ENCODE assay signal across 8 cellular contexts in the genomic region with DNA sequence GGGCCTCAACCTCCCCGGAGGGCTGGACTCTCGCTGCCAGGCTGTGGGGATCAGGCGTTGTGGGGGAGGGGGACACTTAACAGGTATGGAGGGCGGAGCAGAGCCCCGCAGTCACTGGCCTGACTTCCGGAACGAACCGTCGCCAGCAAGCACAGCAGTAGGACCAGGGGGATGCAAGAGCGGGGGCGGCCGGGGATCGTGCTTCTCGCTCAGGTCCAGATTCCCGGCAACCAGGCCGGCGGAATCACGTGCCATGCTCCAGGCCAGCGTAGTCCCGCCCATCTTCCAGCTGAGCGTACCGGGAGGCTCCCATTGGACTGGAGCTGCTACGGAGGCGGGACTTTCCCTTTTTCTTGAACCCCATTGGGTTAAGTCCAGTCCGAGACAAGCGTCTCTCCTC. TPM values are rescaled to one million over a fixed set of nuclear protein-coding genes. Genes with fewer than 3 reads are reported as not detected.
DNase-seq lines count a peak whose midpoint lies in the region; ATAC-seq, FAIRE-seq and TF ChIP-seq lines count a peak whose summit lies in the region.

No MANE protein-coding gene starts in this region.

- no peak overlapping the region for H2BK15ac ChIP-seq in mesendoderm (replicated peaks; ENCODE audit: low read depth)

- no peaks in the 10 kb centered on the region for H3K27me3 Mint-ChIP-seq in T-helper 17 cell
- no peaks in the 10 kb centered on the region for H3K27me3 Mint-ChIP-seq in central memory CD8-positive, alpha-beta T cell

- no peak for TF ChIP-seq CTCF in thyroid gland (IDR thresholded peaks at IDR 0.05)

- H3K27ac ChIP-seq in mesendoderm (ENCODE audit: low read depth, low read length) (no peak overlapping the region), thyroid gland (no peak overlapping the region)

- no peak overlapping the region for H4K8ac ChIP-seq in mesendoderm (ENCODE audit: low read depth, low read length)

- peaks cover 19% of the 10 kb centered on the region for H3K4me1 Mint-ChIP-seq in T-helper 17 cell
- H3K4me1 Mint-ChIP-seq in central memory CD8-positive, alpha-beta T cell = peaks cover 33% of the 10 kb centered on the region

- DNase-seq in GM04504 (ENCODE audit: low read depth) (peak; percentile 48), T-helper 17 cell (peak; percentile 49 to 66 (median 52)), mesendoderm (peak; percentile 64), thyroid gland (peak; percentile 58 to 92), dedifferentiated amniotic fluid mesenchymal stem cell (ENCODE audit: extremely low spot score) (no peak), RCC 7860 (ENCODE audit: low spot score) (no peak)
- peak in 1 of 2 donors; percentile 64 for DNase-seq in central memory CD8-positive, alpha-beta T cell (ENCODE audit: low spot score in 2 of 2)

- H2AK5ac ChIP-seq in mesendoderm (ENCODE audit: low read length) = no peak overlapping the region

- no peak overlapping the region for H3K4ac ChIP-seq in mesendoderm (ENCODE audit: low read depth, low read length)

- H3K79me1 ChIP-seq in mesendoderm (ENCODE audit: low read length) = no peaks in the 10 kb centered on the region

- H3K36me3 ChIP-seq in mesendoderm (ENCODE audit: control insufficient read depth, insufficient read depth, low read length) = no peaks in the 10 kb centered on the region
- no peaks in the 10 kb centered on the region for H3K36me3 ChIP-seq in thyroid gland

- TF ChIP-seq POLR2A in thyroid gland (IDR thresholded peaks at IDR 0.05) = peak in 1 of 2 donors; percentile 32

- H3K23ac ChIP-seq in mesendoderm (ENCODE audit: low read length) = no peak overlapping the region

- no peak overlapping the region for H4K5ac ChIP-seq in mesendoderm (ENCODE audit: low read length)

- no peak overlapping the region for H3K9ac ChIP-seq in mesendoderm (ENCODE audit: low read length)

- WGBS in mesendoderm (ENCODE audit: extremely low coverage, insufficient coverage, low lambda C conversion rate) = no CpG with 5 or more reads among the region's 26 CpGs
- 19 to 74% methylated on average over 15 to 19 of the region's 26 CpGs for WGBS in thyroid gland, 2 donors

- no peak overlapping the region for H3K27ac Mint-ChIP-seq in T-helper 17 cell
- peak overlapping the region; percentile 65 for H3K27ac Mint-ChIP-seq in central memory CD8-positive, alpha-beta T cell (ENCODE audit: low read depth)

- no peaks in the 10 kb centered on the region for H3K4me1 ChIP-seq in mesendoderm (ENCODE audit: control insufficient read depth, low read depth, low read length)
- H3K4me1 ChIP-seq in thyroid gland = no peaks in the 10 kb centered on the region

- H3K4me2 ChIP-seq in mesendoderm (ENCODE audit: low read length) = no peak overlapping the region

- H3K4me3 ChIP-seq in mesendoderm (ENCODE audit: low read length) (no peak overlapping the region), thyroid gland (replicated peaks in 1 of 3) (peak overlapping the region in 1 of 3 donors; percentile 51)

- intact Hi-C loops in thyroid gland (cut with DNase I) = no loop called here

- no peaks in the 10 kb centered on the region for H3K27me3 ChIP-seq in mesendoderm (ENCODE audit: insufficient read depth, low read length, poor library complexity)
- no peaks in the 10 kb centered on the region for H3K27me3 ChIP-seq in thyroid gland

- peak overlapping the region; percentile 86 for H3K4me3 Mint-ChIP-seq in T-helper 17 cell
- H3K4me3 Mint-ChIP-seq in central memory CD8-positive, alpha-beta T cell = peak overlapping the region; percentile 84

- H3K36me3 Mint-ChIP-seq in T-helper 17 cell (ENCODE audit: low read depth) = no peaks in the 10 kb centered on the region
- H3K36me3 Mint-ChIP-seq in central memory CD8-positive, alpha-beta T cell (ENCODE audit: insufficient read depth) = peaks cover 2% of the 10 kb centered on the region

- ATAC-seq in T-helper 17 cell (peak; percentile 99), GM21619 (IDR thresholded peaks at IDR 0.05; ENCODE audit: unreplicated experiment) (no peak)
- peak; percentile 89 for ATAC-seq in central memory CD8-positive, alpha-beta T cell (replicated peaks; ENCODE audit: extremely low read depth, poor library complexity, severe bottlenecking)

- H2BK5ac ChIP-seq in mesendoderm (ENCODE audit: low read length) = no peak overlapping the region

- H3K9me3 ChIP-seq in T-helper 17 cell (ENCODE audit: control insufficient read depth, low read length, poor library complexity, severe bottlenecking) (no peaks in the 10 kb centered on the region), thyroid gland (no peaks in the 10 kb centered on the region)

- H3K79me2 ChIP-seq in mesendoderm (ENCODE audit: control insufficient read depth, insufficient read depth, low read length) = no peaks in the 10 kb centered on the region

- no peak overlapping the region for H3K18ac ChIP-seq in mesendoderm (ENCODE audit: low read length)

- no peak overlapping the region for H2BK120ac ChIP-seq in mesendoderm (ENCODE audit: low read depth, low read length)

- FAIRE-seq in RCC 7860 (lab: Jason Lieb, UNC) = no peak

- H3K9me3 Mint-ChIP-seq in central memory CD8-positive, alpha-beta T cell = no peaks in the 10 kb centered on the region

- no peak overlapping the region for H3K56ac ChIP-seq in mesendoderm (ENCODE audit: low read length)

RNA-seq across cellular contexts. Expression of gene POU5F1, which starts 10.0 kb away (rescaled TPM):
- not detected for total RNA-seq in T-helper 17 cell
- 2,778 TPM for polyA plus RNA-seq in mesendoderm (2013, experiment 1 of 2)
- polyA plus RNA-seq in mesendoderm (2013, experiment 2 of 2) = 2,807 TPM
- 1 to 10 TPM in 1 of 4 donors, not detected in 3; 1.0 TPM for total RNA-seq in thyroid gland

RNA-seq across cellular contexts. Expression of gene TCF19, which starts 22.1 kb away (rescaled TPM):
- total RNA-seq in T-helper 17 cell (1 to 10 TPM; 3.7 to 4.1 TPM), thyroid gland (1 to 10 TPM; 1.2 to 4.9 (median 3.2) TPM)
- 12.1 TPM for polyA plus RNA-seq in mesendoderm (2013, experiment 1 of 2)
- polyA plus RNA-seq in mesendoderm (2013, experiment 2 of 2) = 12.5 TPM

RNA-seq across cellular contexts. Expression of gene CCHCR1, which starts 22.9 kb away (rescaled TPM):
- 10 to 100 TPM; 17.9 to 18.0 TPM for total RNA-seq in T-helper 17 cell
- polyA plus RNA-seq in mesendoderm (2013, experiment 1 of 2) = 9.5 TPM
- 9.5 TPM for polyA plus RNA-seq in mesendoderm (2013, experiment 2 of 2)
- 10 to 100 TPM; 15.8 to 20.0 (median 17.0) TPM for total RNA-seq in thyroid gland

RNA-seq across cellular contexts. Expression of gene PSORS1C2, which starts 41.6 kb away (rescaled TPM):
- total RNA-seq in T-helper 17 cell (not detected), thyroid gland (not detected)
- polyA plus RNA-seq in mesendoderm (2013, experiment 1 of 2) = 2.3 TPM
- 2.3 TPM for polyA plus RNA-seq in mesendoderm (2013, experiment 2 of 2)

Comparison
In these comparisons a context has a peak if more than half of its experiments do, and no peak if none do; other contexts are left out.
1. DNase-seq: peak in GM04504 (single experiment), T-helper 17 cell (3 of 3), mesendoderm (single experiment) and thyroid gland (2 of 2); none in dedifferentiated amniotic fluid mesenchymal stem cell (single experiment) and RCC 7860 (single experiment).